8 cellular contexts compared by ENCODE assay signal in the genomic region with DNA sequence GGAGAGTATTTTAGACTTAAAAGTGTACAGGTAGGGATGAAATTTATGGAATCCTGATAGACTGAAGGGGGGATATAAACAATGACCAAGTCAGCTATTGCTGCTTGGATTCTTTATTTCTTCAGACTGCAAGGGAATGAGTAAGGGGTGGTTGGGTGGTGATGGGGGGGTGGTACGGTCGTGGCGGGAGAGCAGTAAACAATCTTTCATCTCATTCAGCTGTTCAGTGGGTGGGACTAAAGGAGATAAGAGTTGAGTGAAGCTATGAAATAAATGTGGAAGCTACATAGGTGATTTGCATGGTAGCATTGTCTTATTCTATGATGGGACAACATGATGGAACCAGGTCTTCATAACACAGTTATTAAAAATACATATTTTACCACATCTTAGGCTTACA. TPM values are rescaled to one million over a fixed set of nuclear protein-coding genes. Genes with fewer than 3 reads are reported as not detected.
A peak's percentile ranks its signal among the peaks of the same experiment; 100 is the strongest.
DNase-seq lines count a peak whose midpoint lies in the region; ATAC-seq and TF ChIP-seq lines count a peak whose summit lies in the region.

No MANE protein-coding gene starts in this region.

- H3K27me3 ChIP-seq in PC-3 (ENCODE audit: low read length) = no peaks in the 10 kb centered on the region

- intact Hi-C loops in PC-3 (cut with micrococcal nuclease) = loop anchor here (1.0 kb wide), 1 partner anchor 104 kb away; no protein-coding TSS in a partner anchor
- intact Hi-C loops in posterior vena cava (cut with DNase I) = loop anchor here in 1 of 2 donors (10.0 kb wide), 1 partner anchor 88 kb away; no protein-coding TSS in a partner anchor

- H2AFZ ChIP-seq in PC-3 (ENCODE audit: low read length) = no peak overlapping the region

- H3K79me2 ChIP-seq in PC-3 (ENCODE audit: low read length) = peaks cover 72% of the 10 kb centered on the region

- peak overlapping the region; percentile 92 for H3K27ac Mint-ChIP-seq in osteocyte (ENCODE audit: unreplicated experiment)

- no peak overlapping the region for H3K27ac ChIP-seq in PC-3 (ENCODE audit: low read length)

- peak overlapping the region; percentile 97 for H3K4me2 ChIP-seq in PC-3 (ENCODE audit: low read length)

- H3K36me3 ChIP-seq in PC-3 (ENCODE audit: low read depth, low read length) = no peaks in the 10 kb centered on the region

- peak overlapping the region; percentile 95 for H3K9ac ChIP-seq in PC-3 (ENCODE audit: low read length)

- H3K36me3 Mint-ChIP-seq in osteocyte (ENCODE audit: unreplicated experiment) = no peaks in the 10 kb centered on the region

- TF ChIP-seq CTCF in GM12875 (IDR thresholded peaks at IDR 0.05; ENCODE audit: borderline replicate concordance, insufficient read depth, low read depth, low read length) = no peak
- no peak for TF ChIP-seq CTCF in PC-3 (conservative IDR thresholded peaks at IDR 0.05; ENCODE audit: low read depth, low read length)
- no peak for TF ChIP-seq CTCF in osteocyte (IDR thresholded peaks at IDR 0.05)

- peaks cover 20% of the 10 kb centered on the region for H3K4me1 ChIP-seq in PC-3 (ENCODE audit: insufficient read depth, low read length)

- ATAC-seq in PC-3 = no peak

- H3K9me3 Mint-ChIP-seq in osteocyte (ENCODE audit: unreplicated experiment) = no peaks in the 10 kb centered on the region

- H3K4me3 ChIP-seq in GM12875 (ENCODE audit: low read depth, low read length) (peak overlapping the region; percentile 99), PC-3 (ENCODE audit: low read length) (peak overlapping the region; percentile 80)

- no peak for DNase-seq in PC-3
- peak; percentile 4 for DNase-seq in dermis blood vessel endothelial cell
- DNase-seq in osteocyte (ENCODE audit: extremely low spot score, unreplicated experiment) = no peak
- DNase-seq in NCI-H510A treated with DMSO at 0.1 percent for 48 hours (lab: John Stamatoyannopoulos, UW) = no peak
- no peak for DNase-seq in effector CD8-positive, alpha-beta T cell (lab: John Stamatoyannopoulos, UW)
- DNase-seq in posterior vena cava (ENCODE audit: low spot score) = no peak
- no peak for DNase-seq in RPMI8226

- peaks cover 34% of the 10 kb centered on the region for H4K20me1 ChIP-seq in PC-3 (ENCODE audit: low read length)

- H3F3A ChIP-seq in PC-3 (ENCODE audit: low read length, unreplicated experiment) = no peaks in the 10 kb centered on the region

- no TSS peak for BruUV-seq in PC-3 (replicated peaks; lab: Mats Ljungman, UMichigan)

- peak overlapping the region; percentile 94 for H3K4me3 Mint-ChIP-seq in osteocyte (ENCODE audit: unreplicated experiment)

- H3K9me3 ChIP-seq in PC-3 (ENCODE audit: low read length) = no peaks in the 10 kb centered on the region

- POLR2A ChIA-PET in PC-3 (lab: Charles Lee; ENCODE audit: unreplicated experiment) = interaction anchor here (0.6 kb wide), 2 partner anchors 38 to 639 kb away, joined by 3 to 6 read pairs; no protein-coding TSS in a partner anchor

- H3K27me3 Mint-ChIP-seq in osteocyte (ENCODE audit: unreplicated experiment) = no peaks in the 10 kb centered on the region

- H3K9me2 ChIP-seq in PC-3 (replicated peaks; ENCODE audit: low read length) = no peaks in the 10 kb centered on the region

- peaks cover 52% of the 10 kb centered on the region for H3K4me1 Mint-ChIP-seq in osteocyte (ENCODE audit: unreplicated experiment)

- CTCF ChIA-PET in PC-3 (lab: Charles Lee) = no interaction called here

RNA-seq across cellular contexts. Expression of a gene that starts 1.8 kb away (rescaled TPM):
- 121 and 147 TPM in 2 replicates for total RNA-seq in PC-3 (2014; rRNA removed)
- total RNA-seq in dermis blood vessel endothelial cell = 193 and 369 TPM in 2 replicates
- total RNA-seq in osteocyte = 349 and 355 TPM in 2 replicates
- total RNA-seq in posterior vena cava = 100 to 1,000 TPM; 283 to 287 TPM
